In the genomic region with DNA sequence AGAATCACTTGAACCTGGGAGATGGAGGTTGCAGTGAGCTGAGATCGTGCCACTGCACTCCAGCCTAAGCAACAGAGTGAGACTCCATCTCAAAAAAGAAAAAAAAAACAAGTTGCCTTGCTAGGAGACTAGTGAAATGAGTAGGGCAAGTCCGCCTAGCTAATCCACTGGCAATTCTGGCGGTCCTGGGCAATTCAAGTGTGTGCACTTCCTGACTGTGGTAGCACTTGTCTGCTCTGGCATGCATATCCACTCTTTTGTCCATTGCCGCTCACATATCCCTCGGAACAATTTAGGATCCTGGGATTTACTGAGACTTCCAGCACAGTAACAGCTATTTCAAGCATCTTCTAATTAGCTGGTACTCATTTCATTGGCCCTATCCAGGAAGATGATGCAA, we compare ENCODE assay signal across 1 cellular context.
TF ChIP-seq lines count a peak whose summit lies in the region.

No MANE protein-coding gene starts in this region.

TF ChIP-seq in GM23338, 12 proteins besides CTCF, POLR2A, EP300 and RAD21 (continued from another document):
- TF ChIP-seq, protein P1, sequence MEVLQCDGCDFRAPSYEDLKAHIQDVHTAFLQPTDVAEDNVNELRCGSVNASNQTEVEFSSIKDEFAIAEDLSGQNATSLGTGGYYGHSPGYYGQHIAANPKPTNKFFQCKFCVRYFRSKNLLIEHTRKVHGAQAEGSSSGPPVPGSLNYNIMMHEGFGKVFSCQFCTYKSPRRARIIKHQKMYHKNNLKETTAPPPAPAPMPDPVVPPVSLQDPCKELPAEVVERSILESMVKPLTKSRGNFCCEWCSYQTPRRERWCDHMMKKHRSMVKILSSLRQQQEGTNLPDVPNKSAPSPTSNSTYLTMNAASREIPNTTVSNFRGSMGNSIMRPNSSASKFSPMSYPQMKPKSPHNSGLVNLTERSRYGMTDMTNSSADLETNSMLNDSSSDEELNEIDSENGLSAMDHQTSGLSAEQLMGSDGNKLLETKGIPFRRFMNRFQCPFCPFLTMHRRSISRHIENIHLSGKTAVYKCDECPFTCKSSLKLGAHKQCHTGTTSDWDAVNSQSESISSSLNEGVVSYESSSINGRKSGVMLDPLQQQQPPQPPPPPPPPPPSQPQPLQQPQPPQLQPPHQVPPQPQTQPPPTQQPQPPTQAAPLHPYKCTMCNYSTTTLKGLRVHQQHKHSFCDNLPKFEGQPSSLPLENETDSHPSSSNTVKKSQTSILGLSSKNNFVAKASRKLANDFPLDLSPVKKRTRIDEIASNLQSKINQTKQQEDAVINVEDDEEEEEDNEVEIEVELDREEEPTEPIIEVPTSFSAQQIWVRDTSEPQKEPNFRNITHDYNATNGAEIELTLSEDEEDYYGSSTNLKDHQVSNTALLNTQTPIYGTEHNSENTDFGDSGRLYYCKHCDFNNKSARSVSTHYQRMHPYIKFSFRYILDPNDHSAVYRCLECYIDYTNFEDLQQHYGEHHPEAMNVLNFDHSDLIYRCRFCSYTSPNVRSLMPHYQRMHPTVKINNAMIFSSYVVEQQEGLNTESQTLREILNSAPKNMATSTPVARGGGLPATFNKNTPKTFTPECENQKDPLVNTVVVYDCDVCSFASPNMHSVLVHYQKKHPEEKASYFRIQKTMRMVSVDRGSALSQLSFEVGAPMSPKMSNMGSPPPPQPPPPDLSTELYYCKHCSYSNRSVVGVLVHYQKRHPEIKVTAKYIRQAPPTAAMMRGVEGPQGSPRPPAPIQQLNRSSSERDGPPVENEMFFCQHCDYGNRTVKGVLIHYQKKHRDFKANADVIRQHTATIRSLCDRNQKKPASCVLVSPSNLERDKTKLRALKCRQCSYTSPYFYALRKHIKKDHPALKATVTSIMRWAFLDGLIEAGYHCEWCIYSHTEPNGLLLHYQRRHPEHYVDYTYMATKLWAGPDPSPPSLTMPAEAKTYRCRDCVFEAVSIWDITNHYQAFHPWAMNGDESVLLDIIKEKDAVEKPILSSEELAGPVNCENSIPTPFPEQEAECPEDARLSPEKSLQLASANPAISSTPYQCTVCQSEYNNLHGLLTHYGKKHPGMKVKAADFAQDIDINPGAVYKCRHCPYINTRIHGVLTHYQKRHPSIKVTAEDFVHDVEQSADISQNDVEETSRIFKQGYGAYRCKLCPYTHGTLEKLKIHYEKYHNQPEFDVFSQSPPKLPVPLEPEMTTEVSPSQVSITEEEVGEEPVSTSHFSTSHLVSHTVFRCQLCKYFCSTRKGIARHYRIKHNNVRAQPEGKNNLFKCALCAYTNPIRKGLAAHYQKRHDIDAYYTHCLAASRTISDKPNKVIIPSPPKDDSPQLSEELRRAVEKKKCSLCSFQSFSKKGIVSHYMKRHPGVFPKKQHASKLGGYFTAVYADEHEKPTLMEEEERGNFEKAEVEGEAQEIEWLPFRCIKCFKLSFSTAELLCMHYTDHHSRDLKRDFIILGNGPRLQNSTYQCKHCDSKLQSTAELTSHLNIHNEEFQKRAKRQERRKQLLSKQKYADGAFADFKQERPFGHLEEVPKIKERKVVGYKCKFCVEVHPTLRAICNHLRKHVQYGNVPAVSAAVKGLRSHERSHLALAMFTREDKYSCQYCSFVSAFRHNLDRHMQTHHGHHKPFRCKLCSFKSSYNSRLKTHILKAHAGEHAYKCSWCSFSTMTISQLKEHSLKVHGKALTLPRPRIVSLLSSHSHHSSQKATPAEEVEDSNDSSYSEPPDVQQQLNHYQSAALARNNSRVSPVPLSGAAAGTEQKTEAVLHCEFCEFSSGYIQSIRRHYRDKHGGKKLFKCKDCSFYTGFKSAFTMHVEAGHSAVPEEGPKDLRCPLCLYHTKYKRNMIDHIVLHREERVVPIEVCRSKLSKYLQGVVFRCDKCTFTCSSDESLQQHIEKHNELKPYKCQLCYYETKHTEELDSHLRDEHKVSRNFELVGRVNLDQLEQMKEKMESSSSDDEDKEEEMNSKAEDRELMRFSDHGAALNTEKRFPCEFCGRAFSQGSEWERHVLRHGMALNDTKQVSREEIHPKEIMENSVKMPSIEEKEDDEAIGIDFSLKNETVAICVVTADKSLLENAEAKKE (CRISPR knock-in tag; IDR thresholded peaks at IDR 0.05) = no peak
- TF ChIP-seq JUNB (IDR thresholded peaks at IDR 0.05; ENCODE audit: unreplicated experiment) (no peak), ZNF331 (CRISPR knock-in tag; IDR thresholded peaks at IDR 0.05; ENCODE audit: low read depth) (no peak), STAT1 (IDR thresholded peaks at IDR 0.05; ENCODE audit: unreplicated experiment) (no peak), CREB1 (CRISPR knock-in tag; IDR thresholded peaks at IDR 0.05; ENCODE audit: low read depth) (no peak)
